ENCODE assay signal across 14 cellular contexts in genomic region chr6:157200611-157201010, GRCh38.
DNase-seq lines count a peak whose midpoint lies in the region; ATAC-seq and TF ChIP-seq lines count a peak whose summit lies in the region.
"Had no signal": no experiment of that assay in that cellular context is flagged by ENCODE, and none has a peak within 500 bp of the region (broad histone marks: within the 10 kb centered on the region; RNA-seq: fewer than 3 reads in every experiment).

No MANE protein-coding gene starts in this region.

- H3K36me3 ChIP-seq in body of pancreas (replicated peaks in 1 of 2; ENCODE audit: insufficient read depth in 1 of 2, low read depth in 2 of 2), result peaks cover 0 to 10% of the 10 kb centered on the region in 2 donors
- peaks cover 55% of the 10 kb centered on the region for H3K36me3 ChIP-seq in osteoblast (ENCODE audit: insufficient read depth, low read length)
- peaks cover 8 to 76% of the 10 kb centered on the region in 2 donors for H3K36me3 ChIP-seq in gastroesophageal sphincter

- in situ Hi-C loops in G401 (cut with HindIII; ENCODE audit: low sequenced_read_pairs), result no loop called here

- H3K79me2 ChIP-seq in osteoblast (ENCODE audit: insufficient read depth, low read length), result no peaks in the 10 kb centered on the region

- intact Hi-C loops in body of pancreas (cut with DNase I), result no loop called here

- H3K27ac ChIP-seq in body of pancreas (peak overlapping the region; percentile 18 to 85 (median 60)), osteoblast (ENCODE audit: low read depth, low read length) (no peak overlapping the region), gastroesophageal sphincter (no peak overlapping the region)
- H3K27ac ChIP-seq: A549, C4-2B had no signal

- H3K9me3 ChIP-seq in body of pancreas (no peaks in the 10 kb centered on the region), osteoblast (ENCODE audit: low read depth, low read length) (no peaks in the 10 kb centered on the region), gastroesophageal sphincter (no peaks in the 10 kb centered on the region)
- H3K9me3 ChIP-seq: A549, BE2C had no signal

- no peak overlapping the region for H3K4me2 ChIP-seq in osteoblast (ENCODE audit: insufficient read depth, low read length)
- H3K4me2 ChIP-seq: A549, GM23338 had no signal

- no peak for TF ChIP-seq EP300 in gastroesophageal sphincter (IDR thresholded peaks at IDR 0.05)

- no peak for ATAC-seq in body of pancreas
- no peak for ATAC-seq in gastroesophageal sphincter
- ATAC-seq in GM21723 (IDR thresholded peaks at IDR 0.05; ENCODE audit: unreplicated experiment), result no peak
- ATAC-seq: A549, GM12878, GM23338 had no signal

- TF ChIP-seq CTCF in body of pancreas (IDR thresholded peaks at IDR 0.05) (no peak), osteoblast (IDR thresholded peaks at IDR 0.05; ENCODE audit: extremely low read depth, low read depth, low read length) (no peak), gastroesophageal sphincter (IDR thresholded peaks at IDR 0.05) (no peak)

- no peaks in the 10 kb centered on the region for H3K27me3 ChIP-seq in body of pancreas
- H3K27me3 ChIP-seq in osteoblast (ENCODE audit: insufficient read depth, low read length), result no peaks in the 10 kb centered on the region
- H3K27me3 ChIP-seq in gastroesophageal sphincter, result no peaks in the 10 kb centered on the region
- H3K27me3 ChIP-seq: BE2C had no signal

- H3K4me1 ChIP-seq in body of pancreas, result peaks cover 50% of the 10 kb centered on the region
- H3K4me1 ChIP-seq in osteoblast (ENCODE audit: insufficient read depth, low read length), result peaks cover 5% of the 10 kb centered on the region
- peaks cover 0 to 23% (median 3%) of the 10 kb centered on the region in 3 donors for H3K4me1 ChIP-seq in gastroesophageal sphincter
- H3K4me1 ChIP-seq: A549, BE2C had no signal

- TF ChIP-seq POLR2A in body of pancreas (IDR thresholded peaks at IDR 0.05) (no peak), gastroesophageal sphincter (IDR thresholded peaks at IDR 0.05) (no peak)

- H2AFZ ChIP-seq in osteoblast (ENCODE audit: low read length), result no peak overlapping the region
- H2AFZ ChIP-seq: GM23338 had no signal

- DNase-seq in G401 (ENCODE audit: low spot score) (peak; percentile 69), body of pancreas (peak; percentile 52 to 74 (median 64)), osteoblast (ENCODE audit: insufficient read length, low spot score, missing footprints) (peak; percentile 37), kidney glomerular epithelial cell (lab: John Stamatoyannopoulos, UW) (no peak)
- DNase-seq in activated naive CD4-positive, alpha-beta T cell (lab: John Stamatoyannopoulos, UW), result no peak
- DNase-seq: BE2C; CD4-positive, alpha-beta memory T cell; H7 had no signal

- no peak overlapping the region for H3K4me3 ChIP-seq in body of pancreas
- H3K4me3 ChIP-seq in osteoblast (ENCODE audit: insufficient read depth, low read length), result no peak overlapping the region
- no peak overlapping the region for H3K4me3 ChIP-seq in gastroesophageal sphincter
- H3K4me3 ChIP-seq: A549, GM12878, GM23338 had no signal

- 37 to 55% methylated on average over 6 to 17 of the region's 17 CpGs for WGBS in body of pancreas, 2 donors
- WGBS in gastroesophageal sphincter (ENCODE audit: low coverage in 1 of 2), 2 donors, result 71 to 90% methylated on average over 5 to 12 of the region's 17 CpGs

- no peaks in the 10 kb centered on the region for H4K20me1 ChIP-seq in osteoblast (ENCODE audit: insufficient read depth, low read length)

Comparison
In these comparisons a context has a peak if more than half of its experiments do, and no peak if none do; other contexts are left out.
1. DNase-seq: peak in G401 (single experiment), body of pancreas (4 of 4) and osteoblast (single experiment); none in kidney glomerular epithelial cell (single experiment) and activated naive CD4-positive, alpha-beta T cell (0 of 4).
2. H3K27ac ChIP-seq: peak in body of pancreas (4 of 4); none in osteoblast (single experiment) and gastroesophageal sphincter (0 of 4).